8 cellular contexts compared by ENCODE assay signal in the genomic region with DNA sequence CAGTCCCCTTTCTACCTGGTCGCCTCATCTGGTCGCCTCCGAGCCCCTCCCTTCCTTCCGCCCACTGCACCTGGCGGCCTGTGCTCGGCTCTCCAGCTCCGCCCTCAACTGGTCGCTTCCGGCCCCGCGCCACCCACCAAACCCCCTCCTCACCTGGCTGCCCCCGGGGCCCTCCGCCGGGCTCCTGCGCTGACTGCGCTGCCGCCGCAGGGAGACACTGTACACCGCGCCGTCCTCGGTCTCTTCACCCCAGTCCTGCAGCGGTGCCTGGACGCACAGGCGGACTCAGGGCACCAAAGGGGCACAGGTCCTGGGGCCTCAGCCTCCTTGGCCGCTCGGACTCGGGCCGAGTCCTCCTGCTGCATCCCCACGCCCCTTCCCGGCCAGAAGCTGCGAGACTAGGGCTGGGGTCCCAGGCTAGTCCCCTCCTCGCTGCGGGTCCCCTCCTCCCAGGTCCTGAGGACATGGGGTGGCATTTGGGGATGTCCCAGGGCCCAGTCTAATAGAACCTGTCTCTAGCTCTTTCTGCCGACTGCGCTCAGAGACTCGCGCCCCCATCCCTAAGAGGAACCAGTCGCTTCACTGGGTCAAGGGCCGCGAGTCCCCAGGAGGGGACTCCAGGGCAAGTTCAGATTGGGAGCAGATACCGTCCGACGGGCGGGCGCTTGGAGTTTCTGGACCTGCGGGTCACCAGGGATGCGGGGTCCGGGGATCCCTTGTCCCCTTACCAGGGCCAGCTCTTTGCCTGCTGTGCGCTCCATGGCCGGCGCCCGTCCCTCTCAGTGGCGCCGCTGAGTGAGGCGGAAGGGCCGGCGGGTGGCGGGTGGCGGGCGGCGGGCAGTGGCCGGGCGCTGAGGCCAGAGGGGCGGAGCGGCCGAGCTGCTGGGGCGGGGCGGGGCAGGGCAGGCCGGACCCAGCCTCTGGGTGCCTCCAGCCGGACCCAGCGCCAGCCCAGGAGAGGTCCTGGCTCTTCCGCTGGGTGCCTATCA. TPM values are rescaled to one million over a fixed set of nuclear protein-coding genes. Genes with fewer than 3 reads are reported as not detected.
A peak's percentile ranks its signal among the peaks of the same experiment; 100 is the strongest.
DNase-seq lines count a peak whose midpoint lies in the region; ATAC-seq lines count a peak whose summit lies in the region.

A gene with protein sequence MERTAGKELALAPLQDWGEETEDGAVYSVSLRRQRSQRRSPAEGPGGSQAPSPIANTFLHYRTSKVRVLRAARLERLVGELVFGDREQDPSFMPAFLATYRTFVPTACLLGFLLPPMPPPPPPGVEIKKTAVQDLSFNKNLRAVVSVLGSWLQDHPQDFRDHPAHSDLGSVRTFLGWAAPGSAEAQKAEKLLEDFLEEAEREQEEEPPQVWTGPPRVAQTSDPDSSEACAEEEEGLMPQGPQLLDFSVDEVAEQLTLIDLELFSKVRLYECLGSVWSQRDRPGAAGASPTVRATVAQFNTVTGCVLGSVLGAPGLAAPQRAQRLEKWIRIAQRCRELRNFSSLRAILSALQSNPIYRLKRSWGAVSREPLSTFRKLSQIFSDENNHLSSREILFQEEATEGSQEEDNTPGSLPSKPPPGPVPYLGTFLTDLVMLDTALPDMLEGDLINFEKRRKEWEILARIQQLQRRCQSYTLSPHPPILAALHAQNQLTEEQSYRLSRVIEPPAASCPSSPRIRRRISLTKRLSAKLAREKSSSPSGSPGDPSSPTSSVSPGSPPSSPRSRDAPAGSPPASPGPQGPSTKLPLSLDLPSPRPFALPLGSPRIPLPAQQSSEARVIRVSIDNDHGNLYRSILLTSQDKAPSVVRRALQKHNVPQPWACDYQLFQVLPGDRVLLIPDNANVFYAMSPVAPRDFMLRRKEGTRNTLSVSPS (minus strand): TSS at position 797 of the 989 bp plus-strand sequence. CDS start 36 bp downstream, at position 761.

- no peak within 1 kb of the TSS for H3K27ac ChIP-seq in duodenal mucosa (ENCODE audit: low read depth, low read length)

- H3K9ac ChIP-seq in duodenal mucosa (ENCODE audit: low read depth in 1 of 2, low read length in 2 of 2) = no peak within 1 kb of the TSS

- peak; percentile 81 for DNase-seq in COR-L47 (lab: John Stamatoyannopoulos, UW)
- peak; percentile 46 to 66 for DNase-seq in NCI-H1930 (lab: John Stamatoyannopoulos, UW)
- no peak for DNase-seq in mucosa of gallbladder (ENCODE audit: low spot score)
- no peak for DNase-seq in putamen (ENCODE audit: low spot score)

- peaks cover 20 to 32% of the 10 kb centered on the region in 2 donors for H3K4me1 ChIP-seq in duodenal mucosa (ENCODE audit: control insufficient read depth in 1 of 2, insufficient read depth in 2 of 2, low read length in 2 of 2)

- H3K4me3 ChIP-seq in duodenal mucosa (ENCODE audit: low read depth in 1 of 2, low read length in 2 of 2) = peak within 1 kb of the TSS; percentile 42 to 53

- ATAC-seq in HG02763 (IDR thresholded peaks at IDR 0.05; ENCODE audit: unreplicated experiment) (no peak), HG02610 (IDR thresholded peaks at IDR 0.05; ENCODE audit: unreplicated experiment) (no peak), HG02798 (IDR thresholded peaks at IDR 0.05; ENCODE audit: poor library complexity, unreplicated experiment) (no peak)

- H3K9me3 ChIP-seq in duodenal mucosa (ENCODE audit: control insufficient read depth in 1 of 2, low read length in 2 of 2) = no peaks in the 10 kb centered on the region

- H3K27me3 ChIP-seq in duodenal mucosa (ENCODE audit: control insufficient read depth in 1 of 2, insufficient read depth in 2 of 2, low read length in 2 of 2) = peaks cover 47% of the 10 kb centered on the region in 2 donors

- no peaks in the 10 kb centered on the region for H3K36me3 ChIP-seq in duodenal mucosa (ENCODE audit: control insufficient read depth in 1 of 2, insufficient read depth in 2 of 2, low read length in 2 of 2)

RNA-seq across cellular contexts. Expression of the gene that starts here (rescaled TPM):
- total RNA-seq in mucosa of gallbladder = 72.0 TPM

Comparison
In these comparisons a context has a peak if more than half of its experiments do, and no peak if none do; other contexts are left out.
1. DNase-seq: peak in COR-L47 (single experiment) and NCI-H1930 (2 of 2); none in mucosa of gallbladder (single experiment) and putamen (single experiment).